Comparison of ENCODE assay signal across 18 cellular contexts in the genomic region with DNA sequence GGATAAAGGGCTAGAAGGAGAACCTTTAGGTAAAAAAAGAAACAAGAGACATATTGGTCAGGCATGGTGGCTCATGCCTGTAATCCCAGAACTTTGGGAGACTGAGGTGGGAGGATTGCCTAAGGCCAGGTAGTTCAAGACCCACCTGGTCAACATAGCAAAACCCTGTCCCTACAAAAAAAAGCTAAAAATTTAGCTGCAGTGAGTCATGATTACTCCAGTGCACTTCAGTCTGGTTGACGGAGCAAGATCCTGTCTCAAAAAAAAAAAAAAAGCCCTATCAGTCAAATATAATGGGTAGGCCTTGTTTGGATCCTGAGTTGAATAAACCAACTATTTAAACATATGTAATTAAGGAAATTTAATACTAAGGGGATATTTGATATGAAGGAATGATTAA. TPM values are rescaled to one million over a fixed set of nuclear protein-coding genes. Genes with fewer than 3 reads are reported as not detected.
A peak's percentile ranks its signal among the peaks of the same experiment; 100 is the strongest.
DNase-seq lines count a peak whose midpoint lies in the region; ATAC-seq and TF ChIP-seq lines count a peak whose summit lies in the region.
"Had no signal": no experiment of that assay in that cellular context is flagged by ENCODE, and none has a peak within 500 bp of the region (broad histone marks: within the 10 kb centered on the region; RNA-seq: fewer than 3 reads in every experiment).

No MANE protein-coding gene starts in this region.

- DNase-seq in DMS53 (lab: John Stamatoyannopoulos, UW) (peak; percentile 22), DMS53 treated with DMSO at 0.1 percent for 48 hours (lab: John Stamatoyannopoulos, UW; ENCODE audit: unreplicated experiment) (no peak), RWPE1 (ENCODE audit: low spot score) (no peak), epithelial cell of prostate (ENCODE audit: low read depth, low spot score) (no peak), ureter (ENCODE audit: low spot score) (no peak)
- no peak for DNase-seq in activated CD8-positive, alpha-beta memory T cell treated with anti-CD3 and anti-CD28 coated beads, Interleukin-2, amount 10 ng/mL, durations not matched to agents 7 days and 5 days
- no peak for DNase-seq in stimulated activated CD4-positive, alpha-beta T cell treated with anti-CD3 and anti-CD28 coated beads, Interleukin-2, amount 100 ng/mL, for 48 hours
- DNase-seq: AML-193; Caco-2; CD8-positive, alpha-beta memory T cell; HCEC 1CT; HFFc6 had no signal

- peaks cover 1% of the 10 kb centered on the region for H3K4me1 Mint-ChIP-seq in activated CD8-positive, alpha-beta memory T cell treated with anti-CD3 and anti-CD28 coated beads, Interleukin-2, amount 10 ng/mL, durations not matched to agents 7 days and 5 days
- H3K4me1 Mint-ChIP-seq: CD8-positive, alpha-beta memory T cell had no signal

- no peaks in the 10 kb centered on the region for H3K9me3 Mint-ChIP-seq in activated CD8-positive, alpha-beta memory T cell treated with anti-CD3 and anti-CD28 coated beads, Interleukin-2, amount 10 ng/mL, durations not matched to agents 7 days and 5 days (ENCODE audit: low read depth)
- H3K9me3 Mint-ChIP-seq: HFFc6 had no signal

- ATAC-seq in activated CD8-positive, alpha-beta memory T cell treated with anti-CD3 and anti-CD28 coated beads, Interleukin-2, amount 10 ng/mL, durations not matched to agents 7 days and 5 days = no peak
- ATAC-seq in GM21515 (IDR thresholded peaks at IDR 0.05; ENCODE audit: unreplicated experiment) = no peak
- ATAC-seq: GM12878, HepG2 had no signal

- H3K27me3 Mint-ChIP-seq in activated CD8-positive, alpha-beta memory T cell treated with anti-CD3 and anti-CD28 coated beads, Interleukin-2, amount 10 ng/mL, durations not matched to agents 7 days and 5 days = peaks cover 33% of the 10 kb centered on the region

- CTCF ChIA-PET in RWPE1 (lab: Yijun Ruan, JAX) = interaction anchor here (0.8 kb wide), 1 partner anchor 8 kb away, joined by 3 read pairs; no protein-coding TSS in a partner anchor
- CTCF ChIA-PET in activated CD8-positive, alpha-beta memory T cell treated with anti-CD3 and anti-CD28 coated beads, Interleukin-2, amount 10 ng/mL, durations not matched to agents 7 days and 5 days (lab: Charles Lee) = no interaction called here

- peak overlapping the region; percentile 85 for H3K27ac ChIP-seq in RWPE1
- H3K27ac ChIP-seq in epithelial cell of prostate = peak overlapping the region; percentile 53
- H3K27ac ChIP-seq: 22Rv1, BLaER1 had no signal

- POLR2A ChIA-PET in RWPE1 (lab: Yijun Ruan, JAX; ENCODE audit: low non-redundant PET) = no interaction called here

- no peaks in the 10 kb centered on the region for H3K36me3 Mint-ChIP-seq in activated CD8-positive, alpha-beta memory T cell treated with anti-CD3 and anti-CD28 coated beads, Interleukin-2, amount 10 ng/mL, durations not matched to agents 7 days and 5 days
- H3K36me3 Mint-ChIP-seq: CD8-positive, alpha-beta memory T cell had no signal

- TF ChIP-seq CTCF in RWPE1 (conservative IDR thresholded peaks at IDR 0.05; ENCODE audit: low read depth) = no peak

- no peak overlapping the region for H3K4me3 Mint-ChIP-seq in activated CD8-positive, alpha-beta memory T cell treated with anti-CD3 and anti-CD28 coated beads, Interleukin-2, amount 10 ng/mL, durations not matched to agents 7 days and 5 days
- H3K4me3 Mint-ChIP-seq: CD8-positive, alpha-beta memory T cell; HFFc6 had no signal

- no peak overlapping the region for H3K27ac Mint-ChIP-seq in activated CD8-positive, alpha-beta memory T cell treated with anti-CD3 and anti-CD28 coated beads, Interleukin-2, amount 10 ng/mL, durations not matched to agents 7 days and 5 days
- H3K27ac Mint-ChIP-seq: CD8-positive, alpha-beta memory T cell; HFFc6 had no signal

RNA-seq across cellular contexts. Expression of a gene that starts 54.2 kb away (rescaled TPM):
- total RNA-seq in activated CD8-positive, alpha-beta memory T cell treated with anti-CD3 and anti-CD28 coated beads, Interleukin-2, amount 10 ng/mL, durations not matched to agents 7 days and 5 days = not detected
- 4.6 TPM for total RNA-seq in ureter
- total RNA-seq: G401 had no signal
